ENCODE assay signal across 1 cellular context in the genomic region with DNA sequence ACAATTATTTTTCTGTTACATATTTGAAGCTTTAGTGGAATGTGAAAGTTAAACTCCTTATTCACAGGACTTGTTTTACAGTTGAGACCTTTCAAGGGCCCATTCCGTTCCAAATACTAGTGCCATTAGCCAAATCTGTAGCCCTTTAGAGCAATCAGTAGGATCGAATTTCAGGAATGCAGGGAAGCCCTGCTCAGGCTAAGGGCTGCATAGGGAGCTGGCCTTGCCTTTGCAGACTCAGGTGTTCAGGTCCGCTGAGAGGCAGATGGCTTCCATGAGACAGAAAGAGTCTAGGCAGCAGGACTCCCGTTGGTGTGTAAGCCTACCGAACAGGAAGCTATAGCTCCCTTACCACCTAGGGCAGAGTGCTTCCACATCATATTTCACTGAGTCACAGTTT.
TF ChIP-seq lines count a peak whose summit lies in the region.

No MANE protein-coding gene starts in this region.

TF ChIP-seq in GM23338, 12 proteins besides CTCF, POLR2A, EP300 and RAD21 (continued from another document):
- TF ChIP-seq, protein P1, sequence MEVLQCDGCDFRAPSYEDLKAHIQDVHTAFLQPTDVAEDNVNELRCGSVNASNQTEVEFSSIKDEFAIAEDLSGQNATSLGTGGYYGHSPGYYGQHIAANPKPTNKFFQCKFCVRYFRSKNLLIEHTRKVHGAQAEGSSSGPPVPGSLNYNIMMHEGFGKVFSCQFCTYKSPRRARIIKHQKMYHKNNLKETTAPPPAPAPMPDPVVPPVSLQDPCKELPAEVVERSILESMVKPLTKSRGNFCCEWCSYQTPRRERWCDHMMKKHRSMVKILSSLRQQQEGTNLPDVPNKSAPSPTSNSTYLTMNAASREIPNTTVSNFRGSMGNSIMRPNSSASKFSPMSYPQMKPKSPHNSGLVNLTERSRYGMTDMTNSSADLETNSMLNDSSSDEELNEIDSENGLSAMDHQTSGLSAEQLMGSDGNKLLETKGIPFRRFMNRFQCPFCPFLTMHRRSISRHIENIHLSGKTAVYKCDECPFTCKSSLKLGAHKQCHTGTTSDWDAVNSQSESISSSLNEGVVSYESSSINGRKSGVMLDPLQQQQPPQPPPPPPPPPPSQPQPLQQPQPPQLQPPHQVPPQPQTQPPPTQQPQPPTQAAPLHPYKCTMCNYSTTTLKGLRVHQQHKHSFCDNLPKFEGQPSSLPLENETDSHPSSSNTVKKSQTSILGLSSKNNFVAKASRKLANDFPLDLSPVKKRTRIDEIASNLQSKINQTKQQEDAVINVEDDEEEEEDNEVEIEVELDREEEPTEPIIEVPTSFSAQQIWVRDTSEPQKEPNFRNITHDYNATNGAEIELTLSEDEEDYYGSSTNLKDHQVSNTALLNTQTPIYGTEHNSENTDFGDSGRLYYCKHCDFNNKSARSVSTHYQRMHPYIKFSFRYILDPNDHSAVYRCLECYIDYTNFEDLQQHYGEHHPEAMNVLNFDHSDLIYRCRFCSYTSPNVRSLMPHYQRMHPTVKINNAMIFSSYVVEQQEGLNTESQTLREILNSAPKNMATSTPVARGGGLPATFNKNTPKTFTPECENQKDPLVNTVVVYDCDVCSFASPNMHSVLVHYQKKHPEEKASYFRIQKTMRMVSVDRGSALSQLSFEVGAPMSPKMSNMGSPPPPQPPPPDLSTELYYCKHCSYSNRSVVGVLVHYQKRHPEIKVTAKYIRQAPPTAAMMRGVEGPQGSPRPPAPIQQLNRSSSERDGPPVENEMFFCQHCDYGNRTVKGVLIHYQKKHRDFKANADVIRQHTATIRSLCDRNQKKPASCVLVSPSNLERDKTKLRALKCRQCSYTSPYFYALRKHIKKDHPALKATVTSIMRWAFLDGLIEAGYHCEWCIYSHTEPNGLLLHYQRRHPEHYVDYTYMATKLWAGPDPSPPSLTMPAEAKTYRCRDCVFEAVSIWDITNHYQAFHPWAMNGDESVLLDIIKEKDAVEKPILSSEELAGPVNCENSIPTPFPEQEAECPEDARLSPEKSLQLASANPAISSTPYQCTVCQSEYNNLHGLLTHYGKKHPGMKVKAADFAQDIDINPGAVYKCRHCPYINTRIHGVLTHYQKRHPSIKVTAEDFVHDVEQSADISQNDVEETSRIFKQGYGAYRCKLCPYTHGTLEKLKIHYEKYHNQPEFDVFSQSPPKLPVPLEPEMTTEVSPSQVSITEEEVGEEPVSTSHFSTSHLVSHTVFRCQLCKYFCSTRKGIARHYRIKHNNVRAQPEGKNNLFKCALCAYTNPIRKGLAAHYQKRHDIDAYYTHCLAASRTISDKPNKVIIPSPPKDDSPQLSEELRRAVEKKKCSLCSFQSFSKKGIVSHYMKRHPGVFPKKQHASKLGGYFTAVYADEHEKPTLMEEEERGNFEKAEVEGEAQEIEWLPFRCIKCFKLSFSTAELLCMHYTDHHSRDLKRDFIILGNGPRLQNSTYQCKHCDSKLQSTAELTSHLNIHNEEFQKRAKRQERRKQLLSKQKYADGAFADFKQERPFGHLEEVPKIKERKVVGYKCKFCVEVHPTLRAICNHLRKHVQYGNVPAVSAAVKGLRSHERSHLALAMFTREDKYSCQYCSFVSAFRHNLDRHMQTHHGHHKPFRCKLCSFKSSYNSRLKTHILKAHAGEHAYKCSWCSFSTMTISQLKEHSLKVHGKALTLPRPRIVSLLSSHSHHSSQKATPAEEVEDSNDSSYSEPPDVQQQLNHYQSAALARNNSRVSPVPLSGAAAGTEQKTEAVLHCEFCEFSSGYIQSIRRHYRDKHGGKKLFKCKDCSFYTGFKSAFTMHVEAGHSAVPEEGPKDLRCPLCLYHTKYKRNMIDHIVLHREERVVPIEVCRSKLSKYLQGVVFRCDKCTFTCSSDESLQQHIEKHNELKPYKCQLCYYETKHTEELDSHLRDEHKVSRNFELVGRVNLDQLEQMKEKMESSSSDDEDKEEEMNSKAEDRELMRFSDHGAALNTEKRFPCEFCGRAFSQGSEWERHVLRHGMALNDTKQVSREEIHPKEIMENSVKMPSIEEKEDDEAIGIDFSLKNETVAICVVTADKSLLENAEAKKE (CRISPR knock-in tag; IDR thresholded peaks at IDR 0.05): no peak
- TF ChIP-seq NANOG (IDR thresholded peaks at IDR 0.05; ENCODE audit: borderline replicate concordance) (no peak), ZNF114 (CRISPR knock-in tag; IDR thresholded peaks at IDR 0.05) (no peak), STAT1 (IDR thresholded peaks at IDR 0.05; ENCODE audit: unreplicated experiment) (no peak), POLR2AphosphoS5 (IDR thresholded peaks at IDR 0.05; ENCODE audit: low read depth) (no peak)
